Comparison of ENCODE assay signal across 21 cellular contexts in the genomic region with DNA sequence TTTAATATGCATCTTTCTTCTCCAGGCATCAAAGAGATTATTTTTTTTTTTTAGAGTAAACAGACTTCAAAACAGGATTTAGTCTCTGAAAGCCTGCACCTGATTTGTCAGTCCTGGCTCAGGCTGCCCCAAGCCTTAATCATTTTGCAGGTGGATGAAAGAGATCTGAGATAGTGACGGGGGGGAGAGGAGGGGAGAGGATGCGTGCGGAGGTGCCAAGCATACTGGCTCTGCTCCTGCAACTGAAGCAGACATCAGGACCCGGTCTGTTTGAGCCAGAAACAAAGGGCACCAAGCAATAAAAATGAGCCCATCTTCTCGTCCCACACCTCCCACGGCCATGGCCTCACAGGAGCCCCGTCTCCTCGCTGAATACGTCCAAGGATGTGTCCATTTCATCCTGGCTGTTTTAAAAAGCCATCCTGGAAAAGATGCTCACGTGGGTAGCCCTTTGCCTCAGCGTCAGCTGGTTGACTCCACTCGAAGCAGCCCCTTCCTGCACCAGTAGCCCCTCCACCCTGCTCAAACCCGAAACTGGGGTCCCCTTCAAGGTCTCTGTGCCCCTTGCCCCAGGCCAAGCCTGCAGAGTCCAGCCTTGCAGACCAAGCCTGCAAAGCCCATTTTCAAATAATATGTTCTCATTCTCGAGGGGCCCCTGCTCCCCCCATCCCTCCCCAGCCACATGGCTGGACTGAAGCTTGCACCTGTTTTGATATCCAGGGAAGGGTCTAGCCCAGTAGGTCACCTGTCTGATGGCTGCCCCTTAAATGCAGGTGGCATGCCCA.
A peak's percentile ranks its signal among the peaks of the same experiment; 100 is the strongest.
DNase-seq lines count a peak whose midpoint lies in the region; ATAC-seq and TF ChIP-seq lines count a peak whose summit lies in the region.
"Had no signal": no experiment of that assay in that cellular context is flagged by ENCODE, and none has a peak within 500 bp of the region (broad histone marks: within the 10 kb centered on the region; RNA-seq: fewer than 3 reads in every experiment).

No MANE protein-coding gene starts in this region.

- H3K9me3 ChIP-seq in neutrophil = no peaks in the 10 kb centered on the region

- POLR2A ChIA-PET in activated CD4-positive, alpha-beta T cell treated with anti-CD3 and anti-CD28 coated beads for 36 hours (lab: Charles Lee) = no interaction called here

- no peak for TF ChIP-seq CTCF in neutrophil (IDR thresholded peaks at IDR 0.05)

- H3K4me1 ChIP-seq in neutrophil (ENCODE audit: control insufficient read depth in 1 of 2, insufficient read depth in 1 of 2, low read depth in 1 of 2, low read length in 1 of 2) = peaks cover 98 to 99% of the 10 kb centered on the region in 2 experiments

- no peak overlapping the region for H3K4me3 Mint-ChIP-seq in activated CD4-positive, alpha-beta T cell treated with anti-CD3 and anti-CD28 coated beads for 36 hours
- H3K4me3 Mint-ChIP-seq: activated B cell treated with CpG ODN at 0.5 μM for 24 hours; activated CD4-positive, alpha-beta memory T cell treated with anti-CD3 and anti-CD28 coated beads, Interleukin-2, amount 10 ng/mL, durations not matched to agents 7 days and 5 days; HFFc6 had no signal

- H3K4me3 ChIP-seq in Jurkat, Clone E6-1 (ENCODE audit: low read length) = peak overlapping the region; percentile 20
- no peak overlapping the region for H3K4me3 ChIP-seq in neutrophil (ENCODE audit: low read depth in 1 of 2, low read length in 1 of 2)
- H3K4me3 ChIP-seq: BLaER1 treated with 17β-estradiol and CSF1 and Interleukin-3, amounts not matched to agents 10 nM and 100 nM; upper lobe of left lung had no signal

- peak; percentile 34 for ATAC-seq in activated CD4-positive, alpha-beta T cell treated with anti-CD3 and anti-CD28 coated beads for 36 hours
- ATAC-seq in HG02571 (IDR thresholded peaks at IDR 0.05; ENCODE audit: unreplicated experiment) (no peak), GM19463 (IDR thresholded peaks at IDR 0.05; ENCODE audit: unreplicated experiment) (no peak), HG03280 (IDR thresholded peaks at IDR 0.05; ENCODE audit: unreplicated experiment) (no peak)

- peaks cover 12% of the 10 kb centered on the region for H3K36me3 Mint-ChIP-seq in activated CD4-positive, alpha-beta T cell treated with anti-CD3 and anti-CD28 coated beads for 36 hours (ENCODE audit: low read depth)

- CTCF ChIA-PET in activated CD4-positive, alpha-beta T cell treated with anti-CD3 and anti-CD28 coated beads for 36 hours (lab: Charles Lee) = no interaction called here

- H3K4me1 Mint-ChIP-seq in activated CD4-positive, alpha-beta T cell treated with anti-CD3 and anti-CD28 coated beads for 36 hours = peaks cover 64% of the 10 kb centered on the region

- no peaks in the 10 kb centered on the region for H3K36me3 ChIP-seq in neutrophil
- H3K36me3 ChIP-seq: upper lobe of left lung had no signal

- no peak overlapping the region for H3K27ac Mint-ChIP-seq in activated CD4-positive, alpha-beta T cell treated with anti-CD3 and anti-CD28 coated beads for 36 hours
- H3K27ac Mint-ChIP-seq: HFFc6 had no signal

- peaks cover 2% of the 10 kb centered on the region for H3K27me3 Mint-ChIP-seq in activated CD4-positive, alpha-beta T cell treated with anti-CD3 and anti-CD28 coated beads for 36 hours

- intact Hi-C loops in activated CD4-positive, alpha-beta T cell treated with anti-CD3 and anti-CD28 coated beads for 36 hours (cut with DNase I, micrococcal nuclease) = no loop called here

- no peak for DNase-seq in activated CD4-positive, alpha-beta T cell treated with anti-CD3 and anti-CD28 coated beads for 36 hours
- DNase-seq in activated CD4-positive, alpha-beta T cell treated with anti-CD3 and anti-CD28 coated beads, Interleukin-2, amount 50 U/mL, for 48 hours = no peak
- peak; percentile 90 for DNase-seq in Jurkat, Clone E6-1 (ENCODE audit: low read depth, low spot score)
- DNase-seq in cerebellar cortex (ENCODE audit: low spot score) = peak; percentile 26
- DNase-seq: activated B cell treated with CpG ODN at 0.5 μM for 24 hours; activated CD4-positive, alpha-beta memory T cell treated with anti-CD3 and anti-CD28 coated beads, Interleukin-2, amount 10 ng/mL, durations not matched to agents 7 days and 5 days; activated effector memory CD4-positive, alpha-beta T cell treated with Interleukin-2 at 50 U/mL for 16 hours; HFFc6; NCI-H1048; NCI-H2029 treated with DMSO at 0.1 percent for 48 hours; NCI-H510A; retina; upper lobe of left lung had no signal

- peak overlapping the region; percentile 95 for H3K27ac ChIP-seq in neutrophil
- H3K27ac ChIP-seq: BLaER1 treated with 17β-estradiol and CSF1 and Interleukin-3, amounts not matched to agents 10 nM and 100 nM; epithelial cell of prostate; RWPE1; upper lobe of left lung had no signal

- peaks cover 10% of the 10 kb centered on the region for H3K9me3 Mint-ChIP-seq in activated CD4-positive, alpha-beta T cell treated with anti-CD3 and anti-CD28 coated beads for 36 hours (ENCODE audit: low read depth)

- no peaks in the 10 kb centered on the region for H3K27me3 ChIP-seq in neutrophil
- H3K27me3 ChIP-seq: dorsolateral prefrontal cortex, upper lobe of left lung had no signal

Comparison
In these comparisons a context has a peak if more than half of its experiments do, and no peak if none do; other contexts are left out.
1. DNase-seq: peak in Jurkat, Clone E6-1 (single experiment) and cerebellar cortex (single experiment); none in activated CD4-positive, alpha-beta T cell treated with anti-CD3 and anti-CD28 coated beads for 36 hours (single experiment) and activated CD4-positive, alpha-beta T cell treated with anti-CD3 and anti-CD28 coated beads, Interleukin-2, amount 50 U/mL, for 48 hours (0 of 2).